In genomic region chr12:104340177-104340576, GRCh38 we compare ENCODE assay signal across 22 cellular contexts. TPM values are rescaled to one million over a fixed set of nuclear protein-coding genes. Genes with fewer than 3 reads are reported as not detected.
DNase-seq lines count a peak whose midpoint lies in the region; ATAC-seq, FAIRE-seq and TF ChIP-seq lines count a peak whose summit lies in the region.
"Had no signal": no experiment of that assay in that cellular context is flagged by ENCODE, and none has a peak within 500 bp of the region (broad histone marks: within the 10 kb centered on the region; RNA-seq: fewer than 3 reads in every experiment).

No MANE protein-coding gene starts in this region.

- DNase-seq in HepG2 (ENCODE audit: low spot score) (no peak), right lobe of liver (no peak), dorsolateral prefrontal cortex (no peak), SIG-M5 treated with dmso at 0.1 percent for 504 hours (lab: John Stamatoyannopoulos, UW; ENCODE audit: unreplicated experiment) (no peak), left lobe of liver (ENCODE audit: low spot score) (no peak)
- DNase-seq in activated T-cell treated with anti-CD3 and anti-CD28 coated beads, Interleukin-2, amount 50 U/mL, for 48 hours: no peak
- DNase-seq: ACHN; activated CD8-positive, alpha-beta memory T cell treated with anti-CD3 and anti-CD28 coated beads, Interleukin-2, amount 50 U/mL, for 4 hours; activated effector memory CD4-positive, alpha-beta T cell treated with Interleukin-2 at 50 U/mL for 16 hours; DMS 273 treated with DMSO at 0.1 percent for 48 hours; NCI-H1417; NCI-H2107; NCI-H526; SHP77; stimulated activated CD8-positive, alpha-beta memory T cell treated with anti-CD3 and anti-CD28 coated beads, Interleukin-4, amount 100 ng/mL, for 48 hours; T-cell; uterus had no signal

- intact Hi-C loops in HepG2 (cut with micrococcal nuclease; ENCODE audit: unreplicated experiment): no loop called here
- intact Hi-C loops in right lobe of liver (cut with DNase I): no loop called here
- intact Hi-C loops in dorsolateral prefrontal cortex (cut with DNase I): no loop called here

- no peaks in the 10 kb centered on the region for H3K27me3 Mint-ChIP-seq in nephron (ENCODE audit: low read depth)
- H3K27me3 Mint-ChIP-seq: T-cell had no signal

- no peaks in the 10 kb centered on the region for H3K27me3 ChIP-seq in HepG2 (ENCODE audit: control insufficient read depth in 1 of 2, insufficient read depth in 2 of 2, low read length in 2 of 2)
- H3K27me3 ChIP-seq in right lobe of liver: no peaks in the 10 kb centered on the region
- H3K27me3 ChIP-seq in dorsolateral prefrontal cortex: no peaks in the 10 kb centered on the region
- H3K27me3 ChIP-seq: cardiac muscle cell, uterus had no signal

- peaks cover 20% of the 10 kb centered on the region for H3K4me1 Mint-ChIP-seq in nephron
- H3K4me1 Mint-ChIP-seq: T-cell had no signal

- TF ChIP-seq EP300 in HepG2 (IDR thresholded peaks at IDR 0.05; ENCODE audit: low read depth in 2 of 2, low read length in 2 of 2): no peak
- TF ChIP-seq EP300 in HepG2 (CRISPR knock-in tag; IDR thresholded peaks at IDR 0.05; ENCODE audit: borderline replicate concordance): no peak

- no peak overlapping the region for H3K4me2 ChIP-seq in HepG2 (ENCODE audit: low read depth, low read length)

- peaks cover 52% of the 10 kb centered on the region for H3K36me3 Mint-ChIP-seq in nephron (ENCODE audit: low read depth)

- peaks cover 3% of the 10 kb centered on the region for H4K20me1 ChIP-seq in HepG2 (ENCODE audit: insufficient read depth, low read length)

- FAIRE-seq in HepG2 (lab: Jason Lieb, UNC): no peak
- FAIRE-seq: TTC549 had no signal

- no peak overlapping the region for H3K4me3 Mint-ChIP-seq in nephron
- H3K4me3 Mint-ChIP-seq: T-cell had no signal

- 95% methylated on average over 1 of the region's 1 CpG for WGBS in HepG2 (ENCODE audit: low lambda C conversion rate)
- WGBS in right lobe of liver (ENCODE audit: insufficient coverage, low coverage, low lambda C conversion rate, missing lambda C conversion rate): 72% methylated on average over 1 of the region's 1 CpG

- H3K9me3 Mint-ChIP-seq in nephron: no peaks in the 10 kb centered on the region
- H3K9me3 Mint-ChIP-seq: T-cell had no signal

- ATAC-seq in HepG2: no peak
- ATAC-seq in right lobe of liver: no peak
- no peak for ATAC-seq in left lobe of liver
- no peak for ATAC-seq in GM19023 (IDR thresholded peaks at IDR 0.05; ENCODE audit: unreplicated experiment)
- ATAC-seq: T-cell had no signal

- peaks cover 11 to 81% of the 10 kb centered on the region in 2 experiments for H3K36me3 ChIP-seq in HepG2 (replicated peaks in 1 of 2; ENCODE audit: control insufficient read depth in 1 of 2, insufficient read depth in 2 of 2, low read length in 2 of 2)
- peaks cover 0 to 93% (median 35%) of the 10 kb centered on the region in 4 donors for H3K36me3 ChIP-seq in right lobe of liver
- H3K36me3 ChIP-seq: uterus had no signal

- in situ Hi-C loops in HepG2 (cut with HindIII; ENCODE audit: extremely low pct_ligation_motif_present, low pct_unique_long_range_greater_than_20kb): no loop called here

- peak overlapping the region in 2 of 3 experiments; percentile 81 to 86 for H3K27ac Mint-ChIP-seq in nephron
- H3K27ac Mint-ChIP-seq: T-cell had no signal

- H3K4me1 ChIP-seq in HepG2 (ENCODE audit: insufficient read depth, low read length): no peaks in the 10 kb centered on the region
- no peaks in the 10 kb centered on the region for H3K4me1 ChIP-seq in right lobe of liver

- TF ChIP-seq CTCF in HepG2 (CRISPR knock-in tag; IDR thresholded peaks at IDR 0.05) (no peak), right lobe of liver (IDR thresholded peaks at IDR 0.05) (no peak), dorsolateral prefrontal cortex (IDR thresholded peaks at IDR 0.05 in 54 of 56, conservative IDR thresholded peaks at IDR 0.05 in 2 of 56; ENCODE audit: low read depth in 1 of 56, partially characterized antibody in 56 of 56) (no peak), nephron (IDR thresholded peaks at IDR 0.05; ENCODE audit: unreplicated experiment in 3 of 3) (no peak)

- TF ChIP-seq POLR2A in HepG2 (IDR thresholded peaks at IDR 0.05; ENCODE audit: insufficient read depth in 1 of 2, low read depth in 2 of 2, low read length in 2 of 2) (no peak), right lobe of liver (IDR thresholded peaks at IDR 0.05) (no peak)

- POLR2A ChIA-PET in HepG2 (lab: Yijun Ruan, JAX): no interaction called here

- H3K9ac ChIP-seq in HepG2 (ENCODE audit: insufficient read depth, low read depth, low read length): no peak overlapping the region

- CTCF ChIA-PET in HepG2 (lab: Yijun Ruan, JAX; ENCODE audit: low intra/inter-chr PET ratio, low total read pairs): no interaction called here

- TSS peak; percentile 8 for BruUV-seq in HepG2 (replicated peaks; lab: Mats Ljungman, UMichigan)

- no peaks in the 10 kb centered on the region for H3K79me2 ChIP-seq in HepG2 (ENCODE audit: insufficient read depth, low read length)

- H3K9me3 ChIP-seq in HepG2 (ENCODE audit: low read length): no peaks in the 10 kb centered on the region
- no peaks in the 10 kb centered on the region for H3K9me3 ChIP-seq in right lobe of liver
- H3K9me3 ChIP-seq: uterus had no signal

- TF ChIP-seq RAD21 in HepG2 (CRISPR knock-in tag; IDR thresholded peaks at IDR 0.05): no peak

- no peak overlapping the region for H2AFZ ChIP-seq in HepG2 (ENCODE audit: low read length)

- H3K27ac ChIP-seq in HepG2 (ENCODE audit: extremely low read length, insufficient read depth, low read length): no peak overlapping the region
- H3K27ac ChIP-seq in right lobe of liver: no peak overlapping the region
- peak overlapping the region in 36 of 59 donors; percentile 3 to 79 (median 52) for H3K27ac ChIP-seq in dorsolateral prefrontal cortex
- H3K27ac ChIP-seq: cardiac muscle cell, HL-60 had no signal

- H3K4me3 ChIP-seq in HepG2 (replicated peaks in 1 of 3; ENCODE audit: insufficient read depth in 1 of 3, low read depth in 2 of 3, low read length in 3 of 3): no peak overlapping the region
- no peak overlapping the region for H3K4me3 ChIP-seq in right lobe of liver
- H3K4me3 ChIP-seq in dorsolateral prefrontal cortex: no peak overlapping the region
- H3K4me3 ChIP-seq: cardiac muscle cell, uterus had no signal

TF ChIP-seq in HepG2, 621 proteins besides CTCF, POLR2A, EP300 and RAD21 (continues in another document):
- TF ChIP-seq ZNF597 (CRISPR knock-in tag; IDR thresholded peaks at IDR 0.05): no peak
- TF ChIP-seq SOX13 (IDR thresholded peaks at IDR 0.05): no peak
- TF ChIP-seq SOX13 (CRISPR knock-in tag; conservative IDR thresholded peaks at IDR 0.05 in 1 of 2, IDR thresholded peaks at IDR 0.05 in 1 of 2): no peak

RNA-seq across cellular contexts. Expression of gene EID3, which starts 36.6 kb away (rescaled TPM):
- 0.27 and 4.5 TPM in 2 replicates for total RNA-seq in HepG2 (2016; rRNA removed; fragmentation: Illumina TruSeq; extraction: Trizol)
- 0.20 TPM in 1 of 2 replicates, not detected in the other for total RNA-seq in HepG2 (2016; cell fraction: cytosol; rRNA removed; fragmentation: Illumina TruSeq; extraction: Trizol; ENCODE audit: low read depth)
- 0.37 and 4.2 TPM in 2 replicates for total RNA-seq in HepG2 (2016; cell fraction: insoluble cytoplasmic fraction; rRNA removed; fragmentation: Illumina TruSeq; extraction: Trizol)
- 0.24 and 0.28 TPM in 2 replicates for total RNA-seq in HepG2 (2016; cell fraction: membrane; rRNA removed; fragmentation: Illumina TruSeq; extraction: Trizol)
- total RNA-seq in HepG2 (2016; cell fraction: nucleus; rRNA removed; fragmentation: Illumina TruSeq; extraction: Trizol): 19.9 and 21.8 TPM in 2 replicates
- polyA plus RNA-seq in HepG2 (2011; rRNA removed): 0.38 and 0.56 TPM in 2 replicates
- polyA plus RNA-seq in HepG2 (2011; cell fraction: cytosol; rRNA removed): not detected in 2 replicates
- 2.2 and 2.8 TPM in 2 replicates for polyA plus RNA-seq in HepG2 (2011; cell fraction: nucleus; rRNA removed)
- polyA plus RNA-seq in HepG2 (2012): 0.13 and 0.39 TPM in 2 replicates
- polyA plus RNA-seq in HepG2 (2016; cell fraction: cytosol; fragmentation: Illumina TruSeq; extraction: Trizol; ENCODE audit: low read depth): 0.07 TPM in 1 of 2 replicates, not detected in the other
- polyA plus RNA-seq in HepG2 (2016; cell fraction: insoluble cytoplasmic fraction; fragmentation: Illumina TruSeq; extraction: Trizol; ENCODE audit: low read depth): 0.21 TPM in 1 of 2 replicates, not detected in the other
- not detected in 2 replicates for polyA plus RNA-seq in HepG2 (2016; cell fraction: membrane; fragmentation: Illumina TruSeq; extraction: Trizol; ENCODE audit: low read depth)
- polyA plus RNA-seq in HepG2 (2016; cell fraction: nucleus; fragmentation: Illumina TruSeq; extraction: Trizol; ENCODE audit: insufficient read depth, low read depth): 5.1 and 5.3 TPM in 2 replicates
- 3.3 and 7.0 TPM in 2 replicates for polyA minus RNA-seq in HepG2 (2011; rRNA and poly(A)+ RNA removed; ENCODE audit: low replicate concordance)
- not detected in 2 replicates for polyA minus RNA-seq in HepG2 (2011; cell fraction: cytosol; rRNA and poly(A)+ RNA removed)
- polyA minus RNA-seq in HepG2 (2011; cell fraction: nucleus; rRNA and poly(A)+ RNA removed): 26.4 and 27.4 TPM in 2 replicates
- 1 to 10 TPM; 1.1 to 7.3 (median 1.4) TPM for total RNA-seq in right lobe of liver
- 1 to 10 TPM; 2.7 to 9.5 (median 5.7) TPM for total RNA-seq in dorsolateral prefrontal cortex
- 1.4 TPM for total RNA-seq in left lobe of liver

Comparison
In these comparisons a context has a peak if more than half of its experiments do, and no peak if none do; other contexts are left out.
1. H3K27ac ChIP-seq: peak in dorsolateral prefrontal cortex (36 of 59); none in HepG2 (single experiment) and right lobe of liver (0 of 3).